In the genomic region with DNA sequence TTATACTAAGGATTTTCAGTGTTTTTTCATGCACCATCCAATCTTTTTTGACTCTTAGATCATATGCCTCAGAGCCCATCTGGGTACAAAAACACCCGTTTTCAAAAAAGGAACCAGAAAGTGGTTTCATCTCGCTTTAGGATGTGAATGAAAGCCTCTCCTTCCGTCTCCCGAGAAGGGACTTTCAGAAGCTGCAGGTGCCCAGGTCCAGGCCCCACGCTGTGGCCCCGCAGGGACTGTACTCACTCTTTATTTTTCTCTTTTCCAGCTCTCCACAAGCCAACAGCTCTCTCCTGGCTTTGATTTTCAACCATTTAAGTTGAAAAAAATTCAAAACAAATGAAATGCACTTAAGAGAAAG, we compare ENCODE assay signal across 12 cellular contexts.
DNase-seq lines count a peak whose midpoint lies in the region; ATAC-seq and TF ChIP-seq lines count a peak whose summit lies in the region.
"Had no signal": no experiment of that assay in that cellular context is flagged by ENCODE, and none has a peak within 500 bp of the region (broad histone marks: within the 10 kb centered on the region; RNA-seq: fewer than 3 reads in every experiment).

No MANE protein-coding gene starts in this region.

- peaks cover 6% of the 10 kb centered on the region for H3K27me3 Mint-ChIP-seq in CD8-positive, alpha-beta T cell (ENCODE audit: low read depth)
- peaks cover 62% of the 10 kb centered on the region for H3K27me3 Mint-ChIP-seq in MCF 10A (ENCODE audit: insufficient read depth, unreplicated experiment)

- H3K36me3 ChIP-seq in OCI-LY7 (ENCODE audit: insufficient read depth, low read length), result no peaks in the 10 kb centered on the region
- no peaks in the 10 kb centered on the region for H3K36me3 ChIP-seq in psoas muscle (ENCODE audit: insufficient read depth in 1 of 2, low read depth in 1 of 2)
- H3K36me3 ChIP-seq in CD8-positive, alpha-beta T cell (ENCODE audit: insufficient read depth, low read length), result no peaks in the 10 kb centered on the region
- H3K36me3 ChIP-seq: thoracic aorta had no signal

- H3K27ac Mint-ChIP-seq in CD8-positive, alpha-beta T cell, result no peak overlapping the region
- H3K27ac Mint-ChIP-seq in MCF 10A (ENCODE audit: low read depth, unreplicated experiment), result no peak overlapping the region
- H3K27ac Mint-ChIP-seq: activated naive CD8-positive, alpha-beta T cell had no signal

- POLR2A ChIA-PET in GM10248 (lab: Yijun Ruan, JAX) (no interaction called here), OCI-LY7 (lab: Charles Lee) (no interaction called here), MCF 10A (lab: Yijun Ruan, JAX) (no interaction called here)
- POLR2A ChIA-PET in CD8-positive, alpha-beta T cell (lab: Charles Lee), result no interaction called here

- no peaks in the 10 kb centered on the region for H3K36me3 Mint-ChIP-seq in CD8-positive, alpha-beta T cell
- H3K36me3 Mint-ChIP-seq in MCF 10A (ENCODE audit: insufficient read depth, unreplicated experiment), result no peaks in the 10 kb centered on the region
- H3K36me3 Mint-ChIP-seq: activated naive CD8-positive, alpha-beta T cell had no signal

- no peaks in the 10 kb centered on the region for H3K79me2 ChIP-seq in OCI-LY7 (ENCODE audit: insufficient read depth, low read depth, low read length)

- DNase-seq in GM10248 (ENCODE audit: extremely low spot score) (peak; percentile 60), OCI-LY7 (ENCODE audit: low spot score) (peak; percentile 78), psoas muscle (no peak), MCF 10A (ENCODE audit: unreplicated experiment) (no peak)
- DNase-seq in CD8-positive, alpha-beta T cell, result no peak
- no peak for DNase-seq in activated effector memory CD4-positive, alpha-beta T cell treated with anti-CD3 and anti-CD28 coated beads, Interleukin-2, amount 50 U/mL, for 16 hours
- DNase-seq: NCI-H1436 treated with DMSO at 0.1 percent for 48 hours, T1000 had no signal

- WGBS in psoas muscle, 3 donors, result 67 to 77% (median 70%) methylated on average over 6 of the region's 6 CpGs

- H3K4me3 ChIP-seq in OCI-LY7 (ENCODE audit: low read depth, low read length, poor library complexity, severe bottlenecking) (peak overlapping the region; percentile 61), psoas muscle (no peak overlapping the region)
- no peak overlapping the region for H3K4me3 ChIP-seq in CD8-positive, alpha-beta T cell (ENCODE audit: low read depth, low read length)
- H3K4me3 ChIP-seq: thoracic aorta had no signal

- H3K4me3 Mint-ChIP-seq in CD8-positive, alpha-beta T cell, result no peak overlapping the region
- H3K4me3 Mint-ChIP-seq in MCF 10A (ENCODE audit: unreplicated experiment), result no peak overlapping the region
- H3K4me3 Mint-ChIP-seq: activated naive CD8-positive, alpha-beta T cell had no signal

- BruUV-seq in OCI-LY7 (replicated peaks; lab: Mats Ljungman, UMichigan), result TSS peak; percentile 88
- no TSS peak for BruUV-seq in MCF 10A (replicated peaks; lab: Mats Ljungman, UMichigan)

- peak overlapping the region; percentile 51 for H2AFZ ChIP-seq in OCI-LY7 (ENCODE audit: low read length)

- CTCF ChIA-PET in GM10248 (lab: Yijun Ruan, JAX) (interaction anchor here (1.0 to 1.7 kb wide), 2 partner anchors 10 to 260 kb away, joined by 4 to 6 read pairs; no protein-coding TSS in a partner anchor), OCI-LY7 (lab: Charles Lee; ENCODE audit: unreplicated experiment) (no interaction called here), MCF 10A (lab: Yijun Ruan, JAX) (no interaction called here)
- CTCF ChIA-PET in CD8-positive, alpha-beta T cell (lab: Charles Lee), result no interaction called here

- H3K4me1 ChIP-seq in OCI-LY7 (ENCODE audit: insufficient read depth, low read length, poor library complexity, severe bottlenecking), result peaks cover 37% of the 10 kb centered on the region
- H3K4me1 ChIP-seq in psoas muscle, result no peaks in the 10 kb centered on the region
- H3K4me1 ChIP-seq in CD8-positive, alpha-beta T cell (ENCODE audit: insufficient read depth, low read length), result no peaks in the 10 kb centered on the region

- ATAC-seq in GM19395 (IDR thresholded peaks at IDR 0.05; ENCODE audit: unreplicated experiment), result peak; percentile 39
- peak; percentile 30 for ATAC-seq in HG02943 (IDR thresholded peaks at IDR 0.05; ENCODE audit: low read depth, unreplicated experiment)
- ATAC-seq in psoas muscle, result no peak
- ATAC-seq in CD8-positive, alpha-beta T cell, result no peak

- intact Hi-C loops in OCI-LY7 (cut with micrococcal nuclease; ENCODE audit: unreplicated experiment), result loop anchor here (5.0 kb wide), 1 partner anchor 633 kb away; no protein-coding TSS in a partner anchor
- intact Hi-C loops in psoas muscle (cut with DNase I), result no loop called here
- intact Hi-C loops in CD8-positive, alpha-beta T cell (cut with DNase I, micrococcal nuclease), result no loop called here
- intact Hi-C loops in MCF 10A (cut with micrococcal nuclease), result no loop called here

- H3K27me3 ChIP-seq in psoas muscle (ENCODE audit: insufficient read depth in 3 of 3, low read length in 2 of 3), result peaks cover 0 to 2% (median 1%) of the 10 kb centered on the region in 3 donors
- H3K27me3 ChIP-seq in CD8-positive, alpha-beta T cell (ENCODE audit: insufficient read depth, low read length), result no peaks in the 10 kb centered on the region

- H4K20me1 ChIP-seq in OCI-LY7 (ENCODE audit: insufficient read depth, low read length), result no peaks in the 10 kb centered on the region

- no peak for TF ChIP-seq CTCF in GM10248 (IDR thresholded peaks at IDR 0.05; ENCODE audit: control extremely low read depth, extremely low read depth, low read depth, missing control alignments)
- no peak for TF ChIP-seq CTCF in OCI-LY7 (conservative IDR thresholded peaks at IDR 0.05; ENCODE audit: low read length)
- TF ChIP-seq CTCF in psoas muscle (IDR thresholded peaks at IDR 0.05), result no peak
- TF ChIP-seq CTCF in CD8-positive, alpha-beta T cell (IDR thresholded peaks at IDR 0.05), result no peak
- no peak for TF ChIP-seq CTCF in MCF 10A (IDR thresholded peaks at IDR 0.05; ENCODE audit: unreplicated experiment)

- H3K9me3 ChIP-seq in OCI-LY7 (ENCODE audit: low read length) (no peaks in the 10 kb centered on the region), psoas muscle (no peaks in the 10 kb centered on the region)
- H3K9me3 ChIP-seq in CD8-positive, alpha-beta T cell (ENCODE audit: low read length), result no peaks in the 10 kb centered on the region
- H3K9me3 ChIP-seq: thoracic aorta had no signal

- H3K4me2 ChIP-seq in OCI-LY7 (ENCODE audit: low read length), result peak overlapping the region; percentile 75

- H3K9me2 ChIP-seq in OCI-LY7 (ENCODE audit: insufficient read depth, low read length), result no peaks in the 10 kb centered on the region

- H3K4me1 Mint-ChIP-seq in CD8-positive, alpha-beta T cell (ENCODE audit: low read depth), result no peaks in the 10 kb centered on the region
- H3K4me1 Mint-ChIP-seq in MCF 10A (ENCODE audit: insufficient read depth, unreplicated experiment), result no peaks in the 10 kb centered on the region

- H3K27ac ChIP-seq in OCI-LY7 (ENCODE audit: low read depth, low read length, poor library complexity, severe bottlenecking) (peak overlapping the region; percentile 69), psoas muscle (no peak overlapping the region)
- no peak overlapping the region for H3K27ac ChIP-seq in CD8-positive, alpha-beta T cell (ENCODE audit: low read depth, low read length)
- H3K27ac ChIP-seq: thoracic aorta had no signal

- no peaks in the 10 kb centered on the region for H3K9me3 Mint-ChIP-seq in CD8-positive, alpha-beta T cell
- no peaks in the 10 kb centered on the region for H3K9me3 Mint-ChIP-seq in MCF 10A (ENCODE audit: unreplicated experiment)

Comparison
In these comparisons a context has a peak if more than half of its experiments do, and no peak if none do; other contexts are left out.
1. DNase-seq: peak in GM10248 (single experiment) and OCI-LY7 (single experiment); none in psoas muscle (0 of 2), CD8-positive, alpha-beta T cell (0 of 7), activated effector memory CD4-positive, alpha-beta T cell treated with anti-CD3 and anti-CD28 coated beads, Interleukin-2, amount 50 U/mL, for 16 hours (single experiment) and MCF 10A (single experiment).
2. ATAC-seq: peak in GM19395 (single experiment) and HG02943 (single experiment); none in psoas muscle (0 of 4) and CD8-positive, alpha-beta T cell (single experiment).